Comparison of ENCODE assay signal across 14 cellular contexts in the genomic region with DNA sequence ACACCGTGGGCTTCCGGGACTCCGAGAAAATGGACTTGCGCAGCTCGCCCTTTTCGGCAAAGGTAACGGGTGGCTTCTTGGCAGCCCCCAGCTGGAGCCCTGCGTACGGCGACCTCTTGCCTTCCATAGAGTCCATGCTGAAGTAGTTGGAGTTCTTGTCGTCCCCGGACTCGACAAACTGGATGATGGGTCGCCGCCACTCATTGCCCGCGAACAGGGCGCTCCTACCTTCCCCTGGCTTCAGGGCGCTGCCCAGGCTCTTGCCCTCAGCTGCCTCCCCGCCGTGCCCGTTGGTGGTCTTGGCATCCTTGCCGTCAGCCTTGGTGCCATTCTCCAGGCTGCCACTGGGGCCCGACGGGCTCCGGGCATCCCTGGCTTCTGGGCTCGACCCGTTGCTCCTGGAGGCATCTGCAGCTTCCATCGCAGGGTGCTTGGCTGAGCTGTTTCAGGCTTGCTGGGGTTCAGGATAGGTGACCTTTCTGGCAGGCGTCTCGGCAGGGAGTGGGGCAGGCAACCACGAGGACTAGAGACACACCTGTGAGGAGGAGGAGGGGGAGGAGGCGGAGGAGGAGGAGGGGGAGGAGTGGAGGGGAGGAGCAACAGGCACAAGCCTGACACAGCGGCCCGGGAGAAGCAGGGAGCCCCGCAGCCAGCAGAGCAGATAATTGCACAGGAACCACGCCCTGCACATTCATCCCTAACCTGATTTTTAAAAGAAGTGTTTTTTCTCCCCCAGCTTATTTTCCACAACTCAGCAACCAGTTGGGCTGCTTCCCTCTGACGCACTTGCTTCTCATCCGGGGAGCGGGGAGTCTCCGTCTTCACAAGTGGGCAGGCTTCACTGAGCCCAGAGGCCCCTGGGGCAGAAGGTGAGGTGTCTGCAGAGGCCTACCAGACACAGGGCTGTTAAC. TPM values are rescaled to one million over a fixed set of nuclear protein-coding genes. Genes with fewer than 3 reads are reported as not detected.
DNase-seq lines count a peak whose midpoint lies in the region; ATAC-seq and TF ChIP-seq lines count a peak whose summit lies in the region.
"Had no signal": no experiment of that assay in that cellular context is flagged by ENCODE, and none has a peak within 500 bp of the region (broad histone marks: within the 10 kb centered on the region; RNA-seq: fewer than 3 reads in every experiment).

Gene TRIM29, minus strand, starts transcription at position 503 of the 911 bp plus-strand sequence. Its CDS starts 82 bp downstream, at position 421.

- H3K4me3 Mint-ChIP-seq in natural killer cell: no peak within 1 kb of the TSS
- H3K4me3 Mint-ChIP-seq in natural killer cell treated with Interleukin-12 subunit alpha and Interleukin-12 subunit beta and Interleukin-15 and Interleukin-18, amount 100 ng/mL, for 72 hours: no peak within 1 kb of the TSS
- no peak within 1 kb of the TSS for H3K4me3 Mint-ChIP-seq in activated T-helper 2 cell treated with anti-CD3 and anti-CD28 coated beads, Interferon-gamma antibody, Interleukin-2, Interleukin-4, amounts not matched to agents 10 μg/mL and 5 μg/mL and 100 μg/mL, durations not matched to agents 14 hours and 24 hours and 36 hours (ENCODE audit: low read depth)
- H3K4me3 Mint-ChIP-seq: CD4-positive, alpha-beta T cell; memory B cell had no signal

- TF ChIP-seq POLR2A in lower leg skin (IDR thresholded peaks at IDR 0.05): peak in 1 of 2 donors; percentile 15

- DNase-seq in natural killer cell (peak; percentile 7), lower leg skin (ENCODE audit: low spot score in 2 of 2) (peak; percentile 81 to 91)
- DNase-seq in natural killer cell treated with Interleukin-12 subunit alpha and Interleukin-12 subunit beta and Interleukin-15 and Interleukin-18, amount 100 ng/mL, for 72 hours (ENCODE audit: low spot score): no peak
- peak; percentile 4 for DNase-seq in activated T-helper 2 cell treated with anti-CD3 and anti-CD28 coated beads, Interferon-gamma antibody, Interleukin-2, Interleukin-4, amounts not matched to agents 10 μg/mL and 5 μg/mL and 100 μg/mL, durations not matched to agents 14 hours and 24 hours and 36 hours (ENCODE audit: low spot score)
- DNase-seq in stimulated activated CD4-positive, alpha-beta T cell treated with anti-CD3 and anti-CD28 coated beads, Interleukin-1b, Interleukin-23, amount 100 ng/mL, for 48 hours: no peak
- no peak for DNase-seq in activated naive CD4-positive, alpha-beta T cell treated with anti-CD3 and anti-CD28 coated beads, Interleukin-2, amount 50 U/mL, for 16 hours
- DNase-seq: anterior cingulate cortex; HCEC 1CT; NK-92 treated with Interleukin-12 subunit alpha and Interleukin-12 subunit beta, amount 100 ng/mL, for 24 hours had no signal

- no peak within 1 kb of the TSS for H3K27ac Mint-ChIP-seq in natural killer cell
- H3K27ac Mint-ChIP-seq in natural killer cell treated with Interleukin-12 subunit alpha and Interleukin-12 subunit beta and Interleukin-15 and Interleukin-18, amount 100 ng/mL, for 72 hours: no peak within 1 kb of the TSS
- H3K27ac Mint-ChIP-seq in activated T-helper 2 cell treated with anti-CD3 and anti-CD28 coated beads, Interferon-gamma antibody, Interleukin-2, Interleukin-4, amounts not matched to agents 10 μg/mL and 5 μg/mL and 100 μg/mL, durations not matched to agents 14 hours and 24 hours and 36 hours: no peak within 1 kb of the TSS
- H3K27ac Mint-ChIP-seq: CD4-positive, alpha-beta T cell; memory B cell had no signal

- H3K36me3 ChIP-seq in urinary bladder (ENCODE audit: insufficient read depth): no peaks in the 10 kb centered on the region

- TF ChIP-seq CTCF in natural killer cell (IDR thresholded peaks at IDR 0.05) (no peak), lower leg skin (IDR thresholded peaks at IDR 0.05) (no peak)

- ATAC-seq in natural killer cell (no peak), HG03354 (IDR thresholded peaks at IDR 0.05; ENCODE audit: poor library complexity, severe bottlenecking, unreplicated experiment) (no peak)
- no peak for ATAC-seq in natural killer cell treated with Interleukin-12 subunit alpha and Interleukin-12 subunit beta and Interleukin-15 and Interleukin-18, amount 100 ng/mL, for 72 hours
- ATAC-seq: activated CD4-positive, CD25-positive, alpha-beta regulatory T cell treated with anti-CD3 and anti-CD28 coated beads, Interleukin-2, amount 50 U/mL, for 24 hours had no signal

- intact Hi-C loops in natural killer cell (cut with micrococcal nuclease) (no loop called here), lower leg skin (cut with DNase I; ENCODE audit: low total_unique reads) (no loop called here)
- intact Hi-C loops in activated T-helper 2 cell treated with anti-CD3 and anti-CD28 coated beads, Interferon-gamma antibody, Interleukin-2, Interleukin-4, amounts not matched to agents 10 μg/mL and 5 μg/mL and 100 μg/mL, durations not matched to agents 14 hours and 24 hours and 36 hours (cut with micrococcal nuclease): no loop called here

- no peaks in the 10 kb centered on the region for H3K27me3 Mint-ChIP-seq in natural killer cell (ENCODE audit: low read depth in 2 of 2)
- peaks cover 5 to 15% of the 10 kb centered on the region in 2 donors for H3K27me3 Mint-ChIP-seq in natural killer cell treated with Interleukin-12 subunit alpha and Interleukin-12 subunit beta and Interleukin-15 and Interleukin-18, amount 100 ng/mL, for 72 hours
- peaks cover 3% of the 10 kb centered on the region for H3K27me3 Mint-ChIP-seq in activated T-helper 2 cell treated with anti-CD3 and anti-CD28 coated beads, Interferon-gamma antibody, Interleukin-2, Interleukin-4, amounts not matched to agents 10 μg/mL and 5 μg/mL and 100 μg/mL, durations not matched to agents 14 hours and 24 hours and 36 hours (ENCODE audit: low read depth)

- no peaks in the 10 kb centered on the region for H3K4me1 Mint-ChIP-seq in natural killer cell
- no peaks in the 10 kb centered on the region for H3K4me1 Mint-ChIP-seq in natural killer cell treated with Interleukin-12 subunit alpha and Interleukin-12 subunit beta and Interleukin-15 and Interleukin-18, amount 100 ng/mL, for 72 hours (ENCODE audit: low read depth in 2 of 2)
- no peaks in the 10 kb centered on the region for H3K4me1 Mint-ChIP-seq in activated T-helper 2 cell treated with anti-CD3 and anti-CD28 coated beads, Interferon-gamma antibody, Interleukin-2, Interleukin-4, amounts not matched to agents 10 μg/mL and 5 μg/mL and 100 μg/mL, durations not matched to agents 14 hours and 24 hours and 36 hours (ENCODE audit: low read depth)
- H3K4me1 Mint-ChIP-seq: memory B cell had no signal

- WGBS in lower leg skin, 2 donors: 46 to 48% methylated on average over 38 to 41 of the region's 41 CpGs
- WGBS in urinary bladder: 75% methylated on average over 41 of the region's 41 CpGs

- peak within 1 kb of the TSS; percentile 55 for H3K27ac ChIP-seq in urinary bladder (ENCODE audit: low read depth)

- H3K9me3 Mint-ChIP-seq in natural killer cell: no peaks in the 10 kb centered on the region
- no peaks in the 10 kb centered on the region for H3K9me3 Mint-ChIP-seq in natural killer cell treated with Interleukin-12 subunit alpha and Interleukin-12 subunit beta and Interleukin-15 and Interleukin-18, amount 100 ng/mL, for 72 hours
- no peaks in the 10 kb centered on the region for H3K9me3 Mint-ChIP-seq in activated T-helper 2 cell treated with anti-CD3 and anti-CD28 coated beads, Interferon-gamma antibody, Interleukin-2, Interleukin-4, amounts not matched to agents 10 μg/mL and 5 μg/mL and 100 μg/mL, durations not matched to agents 14 hours and 24 hours and 36 hours
- H3K9me3 Mint-ChIP-seq: CD4-positive, alpha-beta T cell; memory B cell had no signal

- H3K4me3 ChIP-seq in lower leg skin (ENCODE audit: low read depth, poor library complexity, severe bottlenecking): peak within 1 kb of the TSS; percentile 48
- peak within 1 kb of the TSS; percentile 22 for H3K4me3 ChIP-seq in urinary bladder (ENCODE audit: low read depth, low read length)

- no peaks in the 10 kb centered on the region for H3K4me1 ChIP-seq in urinary bladder (ENCODE audit: insufficient read depth)

- no peaks in the 10 kb centered on the region for H3K36me3 Mint-ChIP-seq in natural killer cell
- H3K36me3 Mint-ChIP-seq in natural killer cell treated with Interleukin-12 subunit alpha and Interleukin-12 subunit beta and Interleukin-15 and Interleukin-18, amount 100 ng/mL, for 72 hours: no peaks in the 10 kb centered on the region
- no peaks in the 10 kb centered on the region for H3K36me3 Mint-ChIP-seq in activated T-helper 2 cell treated with anti-CD3 and anti-CD28 coated beads, Interferon-gamma antibody, Interleukin-2, Interleukin-4, amounts not matched to agents 10 μg/mL and 5 μg/mL and 100 μg/mL, durations not matched to agents 14 hours and 24 hours and 36 hours (ENCODE audit: low read depth)
- H3K36me3 Mint-ChIP-seq: memory B cell had no signal

RNA-seq across cellular contexts. Expression of gene TRIM29, which starts in this region (rescaled TPM):
- total RNA-seq in natural killer cell (not detected), lower leg skin (1,000 to 10,000 TPM; 1,092 to 1,522 (median 1,226) TPM), urinary bladder (32.3 TPM)
- not detected for total RNA-seq in natural killer cell treated with Interleukin-12 subunit alpha and Interleukin-12 subunit beta and Interleukin-15 and Interleukin-18, amount 100 ng/mL, for 72 hours
- total RNA-seq in activated T-helper 2 cell treated with anti-CD3 and anti-CD28 coated beads, Interferon-gamma antibody, Interleukin-2, Interleukin-4, amounts not matched to agents 10 μg/mL and 5 μg/mL and 100 μg/mL, durations not matched to agents 14 hours and 24 hours and 36 hours: not detected in 2 replicates
- 37.5 TPM for polyA plus RNA-seq in urinary bladder
- total RNA-seq: CD4-positive, alpha-beta T cell had no signal

Comparison
In these comparisons a context has a peak if more than half of its experiments do, and no peak if none do; other contexts are left out.
1. RNA of gene TRIM29 (total RNA-seq): 1,092 to 1,522 TPM in lower leg skin and 32.3 TPM in urinary bladder (single experiment); not detected in natural killer cell, not detected in natural killer cell treated with Interleukin-12 subunit alpha and Interleukin-12 subunit beta and Interleukin-15 and Interleukin-18, amount 100 ng/mL, for 72 hours and not detected in activated T-helper 2 cell treated with anti-CD3 and anti-CD28 coated beads, Interferon-gamma antibody, Interleukin-2, Interleukin-4, amounts not matched to agents 10 μg/mL and 5 μg/mL and 100 μg/mL, durations not matched to agents 14 hours and 24 hours and 36 hours; every median in the first group is over 10 times any median in the second.
2. RNA of gene TRIM29 (total RNA-seq): 1,092 to 1,522 TPM in lower leg skin; 32.3 TPM in urinary bladder (single experiment); every median in the first group is over 10 times any median in the second.
3. Peak in DNase-seq in natural killer cell; RNA of the gene not detected or under 1 TPM.
4. Peak in DNase-seq in activated T-helper 2 cell treated with anti-CD3 and anti-CD28 coated beads, Interferon-gamma antibody, Interleukin-2, Interleukin-4, amounts not matched to agents 10 μg/mL and 5 μg/mL and 100 μg/mL, durations not matched to agents 14 hours and 24 hours and 36 hours; RNA of the gene not detected or under 1 TPM.
5. DNase-seq: peak in lower leg skin (2 of 2); none in natural killer cell treated with Interleukin-12 subunit alpha and Interleukin-12 subunit beta and Interleukin-15 and Interleukin-18, amount 100 ng/mL, for 72 hours (single experiment), stimulated activated CD4-positive, alpha-beta T cell treated with anti-CD3 and anti-CD28 coated beads, Interleukin-1b, Interleukin-23, amount 100 ng/mL, for 48 hours (single experiment) and activated naive CD4-positive, alpha-beta T cell treated with anti-CD3 and anti-CD28 coated beads, Interleukin-2, amount 50 U/mL, for 16 hours (single experiment).